ENCODE assay signal across 9 cellular contexts in genomic region chr15:94844533-94845390, GRCh38.
DNase-seq lines count a peak whose midpoint lies in the region; ATAC-seq, FAIRE-seq and TF ChIP-seq lines count a peak whose summit lies in the region.
"Had no signal": no experiment of that assay in that cellular context is flagged by ENCODE, and none has a peak within 500 bp of the region (broad histone marks: within the 10 kb centered on the region; RNA-seq: fewer than 3 reads in every experiment).

No MANE protein-coding gene starts in this region.

- CTCF ChIA-PET in activated naive CD4-positive, alpha-beta T cell treated with anti-CD3 and anti-CD28 coated beads for 36 hours (lab: Charles Lee), result no interaction called here

- H3K4me3 Mint-ChIP-seq in activated naive CD4-positive, alpha-beta T cell treated with anti-CD3 and anti-CD28 coated beads for 36 hours, result no peak overlapping the region
- H3K4me3 Mint-ChIP-seq: CD4-positive, CD25-positive, alpha-beta regulatory T cell had no signal

- TF ChIP-seq CTCF in bronchial epithelial cell (IDR thresholded peaks at IDR 0.05; ENCODE audit: insufficient read depth, low read length, severe bottlenecking), result no peak

- H3K27me3 Mint-ChIP-seq in activated naive CD4-positive, alpha-beta T cell treated with anti-CD3 and anti-CD28 coated beads for 36 hours (ENCODE audit: low read depth), result peaks cover 62% of the 10 kb centered on the region

- DNase-seq in NCI-H2227 (lab: John Stamatoyannopoulos, UW; ENCODE audit: unreplicated experiment), result peak; percentile 34
- DNase-seq in NCI-H2227 treated with DMSO at 0.1 percent for 48 hours (lab: John Stamatoyannopoulos, UW), result no peak
- peak; percentile 13 for DNase-seq in bronchial epithelial cell (ENCODE audit: low read depth)
- DNase-seq in iris pigment epithelial cell (ENCODE audit: low read depth), result peak; percentile 17
- DNase-seq in stimulated activated naive CD8-positive, alpha-beta T cell treated with anti-CD3 and anti-CD28 coated beads, Interleukin-15, Interleukin-2, amounts not matched to agents 100 U/mL and 50 U/mL, for 24 hours, result peak; percentile 6
- no peak for DNase-seq in activated naive CD4-positive, alpha-beta T cell treated with anti-CD3 and anti-CD28 coated beads for 36 hours

- ATAC-seq in stimulated activated naive CD8-positive, alpha-beta T cell treated with anti-CD3 and anti-CD28 coated beads, Interleukin-15, Interleukin-2, amounts not matched to agents 100 U/mL and 50 U/mL, for 24 hours, result peak; percentile 14
- ATAC-seq in HG03095 (IDR thresholded peaks at IDR 0.05; ENCODE audit: unreplicated experiment), result no peak
- no peak for ATAC-seq in GM19351 (IDR thresholded peaks at IDR 0.05; ENCODE audit: unreplicated experiment)

- H3K27ac Mint-ChIP-seq in activated naive CD4-positive, alpha-beta T cell treated with anti-CD3 and anti-CD28 coated beads for 36 hours, result no peak overlapping the region
- H3K27ac Mint-ChIP-seq: CD4-positive, CD25-positive, alpha-beta regulatory T cell had no signal

- H3K4me1 Mint-ChIP-seq in activated naive CD4-positive, alpha-beta T cell treated with anti-CD3 and anti-CD28 coated beads for 36 hours (ENCODE audit: low read depth), result peaks cover 4% of the 10 kb centered on the region
- H3K4me1 Mint-ChIP-seq: CD4-positive, CD25-positive, alpha-beta regulatory T cell had no signal

- no peak for FAIRE-seq in bronchial epithelial cell (lab: Jason Lieb, UNC)

- peak overlapping the region; percentile 33 for H3K4me3 ChIP-seq in bronchial epithelial cell (ENCODE audit: low read depth, low read length)

- intact Hi-C loops in activated naive CD4-positive, alpha-beta T cell treated with anti-CD3 and anti-CD28 coated beads for 36 hours (cut with micrococcal nuclease), result no loop called here

- no peaks in the 10 kb centered on the region for H3K27me3 ChIP-seq in bronchial epithelial cell (ENCODE audit: control insufficient read depth, insufficient read depth, low read length)

- H3K36me3 ChIP-seq in bronchial epithelial cell (ENCODE audit: control insufficient read depth, insufficient read depth, low read length), result no peaks in the 10 kb centered on the region

- H3K36me3 Mint-ChIP-seq in activated naive CD4-positive, alpha-beta T cell treated with anti-CD3 and anti-CD28 coated beads for 36 hours (ENCODE audit: low read depth), result no peaks in the 10 kb centered on the region
- H3K36me3 Mint-ChIP-seq: CD4-positive, CD25-positive, alpha-beta regulatory T cell had no signal

- peaks cover 8% of the 10 kb centered on the region for H3K9me3 Mint-ChIP-seq in activated naive CD4-positive, alpha-beta T cell treated with anti-CD3 and anti-CD28 coated beads for 36 hours

Comparison
In these comparisons a context has a peak if more than half of its experiments do, and no peak if none do; other contexts are left out.
1. DNase-seq: peak in NCI-H2227 (single experiment), bronchial epithelial cell (single experiment), iris pigment epithelial cell (single experiment) and stimulated activated naive CD8-positive, alpha-beta T cell treated with anti-CD3 and anti-CD28 coated beads, Interleukin-15, Interleukin-2, amounts not matched to agents 100 U/mL and 50 U/mL, for 24 hours (single experiment); none in NCI-H2227 treated with DMSO at 0.1 percent for 48 hours (single experiment) and activated naive CD4-positive, alpha-beta T cell treated with anti-CD3 and anti-CD28 coated beads for 36 hours (single experiment).